Comparison of ENCODE assay signal across 1 cellular context in genomic region chr18:34976899-34977786, GRCh38.
TF ChIP-seq lines count a peak whose summit lies in the region.

No MANE protein-coding gene starts in this region.

TF ChIP-seq in HepG2, 621 proteins besides CTCF, POLR2A, EP300 and RAD21 (continued from another document and continues in another):
- TF ChIP-seq MNT (IDR thresholded peaks at IDR 0.05) (0 out of 2 replicates have a peak, but pooled peaks have one; percentile 17), ELF3 (CRISPR knock-in tag; IDR thresholded peaks at IDR 0.05) (peak; percentile 8), ZNF747 (CRISPR knock-in tag; IDR thresholded peaks at IDR 0.05; ENCODE audit: borderline replicate concordance) (peak; percentile 25; the same call in 1 of the 2 replicates), TAF15 (IDR thresholded peaks at IDR 0.05; ENCODE audit: low read depth, low read length, poor library complexity, severe bottlenecking) (peak; percentile 92), ZMYM3 (CRISPR knock-in tag; IDR thresholded peaks at IDR 0.05) (0 out of 2 replicates have a peak, but pooled peaks have one; percentile 7), TAF1 (CRISPR knock-in tag; IDR thresholded peaks at IDR 0.05) (peak; percentile 61), PHF8 (CRISPR knock-in tag; IDR thresholded peaks at IDR 0.05) (peak; percentile 66), CBX2 (IDR thresholded peaks at IDR 0.05; ENCODE audit: low read depth, low read length) (no peak), CBX2 (CRISPR knock-in tag; IDR thresholded peaks at IDR 0.05; ENCODE audit: low read depth) (0 out of 2 replicates have a peak, but pooled peaks have one; percentile 52), RBFOX2 (IDR thresholded peaks at IDR 0.05; ENCODE audit: low read depth, low read length) (peak; percentile 89), XBP1 (CRISPR knock-in tag; IDR thresholded peaks at IDR 0.05) (no peak), ZNF737 (CRISPR knock-in tag; IDR thresholded peaks at IDR 0.05; ENCODE audit: borderline replicate concordance) (0 out of 2 replicates have a peak, but pooled peaks have one; percentile 64), YY1 (IDR thresholded peaks at IDR 0.05; ENCODE audit: insufficient read depth, insufficient replicate concordance, low read depth, low read length) (peak; percentile 3), ZNF879 (CRISPR knock-in tag; IDR thresholded peaks at IDR 0.05) (peak; percentile 71), ZNF253 (CRISPR knock-in tag; IDR thresholded peaks at IDR 0.05; ENCODE audit: borderline replicate concordance) (no peak), ZSCAN31 (CRISPR knock-in tag; IDR thresholded peaks at IDR 0.05; ENCODE audit: low read depth) (peak; percentile 65), ELF1 (CRISPR knock-in tag; IDR thresholded peaks at IDR 0.05) (0 out of 2 replicates have a peak, but pooled peaks have one; percentile 28), SOX13 (IDR thresholded peaks at IDR 0.05) (no peak), SOX13 (CRISPR knock-in tag; conservative IDR thresholded peaks at IDR 0.05 in 1 of 2, IDR thresholded peaks at IDR 0.05 in 1 of 2) (peak in 1 of 2 experiments; percentile 63; a peak in 2 of 4 replicates), DPF2 (CRISPR knock-in tag; IDR thresholded peaks at IDR 0.05; ENCODE audit: borderline replicate concordance, low read depth) (no peak), HOXA9 (CRISPR knock-in tag; IDR thresholded peaks at IDR 0.05; ENCODE audit: borderline replicate concordance) (no peak), MTA1 (CRISPR knock-in tag; IDR thresholded peaks at IDR 0.05; ENCODE audit: borderline replicate concordance) (peak; percentile 93; the same call in 1 of the 2 replicates), ZNF337 (CRISPR knock-in tag; IDR thresholded peaks at IDR 0.05; ENCODE audit: borderline replicate concordance, low read depth) (0 out of 2 replicates have a peak, but pooled peaks have one; percentile 4), RBM39 (IDR thresholded peaks at IDR 0.05; ENCODE audit: low read depth, low read length, poor library complexity, severe bottlenecking) (peak; percentile 60), ZNF414 (CRISPR knock-in tag; IDR thresholded peaks at IDR 0.05) (no peak; the same call in 1 of the 2 replicates), ZNF260 (CRISPR knock-in tag; IDR thresholded peaks at IDR 0.05; ENCODE audit: borderline replicate concordance, low read depth) (no peak), ARID4A (CRISPR knock-in tag; IDR thresholded peaks at IDR 0.05; ENCODE audit: borderline replicate concordance) (peak; percentile 78), ZBTB38 (CRISPR knock-in tag; IDR thresholded peaks at IDR 0.05) (peak; percentile 37; the same call in 1 of the 2 replicates), NBN (conservative IDR thresholded peaks at IDR 0.05) (no peak), KDM5B (CRISPR knock-in tag; IDR thresholded peaks at IDR 0.05; ENCODE audit: borderline replicate concordance) (peak; percentile 60; the same call in 1 of the 2 replicates), FOXK1 (CRISPR knock-in tag; IDR thresholded peaks at IDR 0.05; ENCODE audit: borderline replicate concordance, low read depth) (peak; percentile 42; the same call in 1 of the 2 replicates), SRY (CRISPR knock-in tag; IDR thresholded peaks at IDR 0.05) (0 out of 2 replicates have a peak, but pooled peaks have one; percentile 19), POLR2G (IDR thresholded peaks at IDR 0.05; ENCODE audit: low read depth, low read length) (peak; percentile 72), ZNF784 (CRISPR knock-in tag; IDR thresholded peaks at IDR 0.05; ENCODE audit: borderline replicate concordance) (no peak), ZFP90 (CRISPR knock-in tag; IDR thresholded peaks at IDR 0.05; ENCODE audit: borderline replicate concordance) (peak; percentile 57; the same call in 1 of the 2 replicates), ZMYM2 (CRISPR knock-in tag; IDR thresholded peaks at IDR 0.05) (peak; percentile 62; the same call in 1 of the 2 replicates), TBX2 (CRISPR knock-in tag; IDR thresholded peaks at IDR 0.05; ENCODE audit: borderline replicate concordance) (peak; percentile 77), ZNF317 (CRISPR knock-in tag; IDR thresholded peaks at IDR 0.05) (no peak), ZNF512 (CRISPR knock-in tag; IDR thresholded peaks at IDR 0.05) (no peak), RXRB (CRISPR knock-in tag; IDR thresholded peaks at IDR 0.05; ENCODE audit: borderline replicate concordance) (peak; percentile 25; the same call in 1 of the 2 replicates), GABPB1 (CRISPR knock-in tag; IDR thresholded peaks at IDR 0.05) (peak; percentile 68; the same call in 1 of the 2 replicates)
- TF ChIP-seq, protein P1, sequence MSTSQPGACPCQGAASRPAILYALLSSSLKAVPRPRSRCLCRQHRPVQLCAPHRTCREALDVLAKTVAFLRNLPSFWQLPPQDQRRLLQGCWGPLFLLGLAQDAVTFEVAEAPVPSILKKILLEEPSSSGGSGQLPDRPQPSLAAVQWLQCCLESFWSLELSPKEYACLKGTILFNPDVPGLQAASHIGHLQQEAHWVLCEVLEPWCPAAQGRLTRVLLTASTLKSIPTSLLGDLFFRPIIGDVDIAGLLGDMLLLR (CRISPR knock-in tag; IDR thresholded peaks at IDR 0.05): 0 out of 2 replicates have a peak, but pooled peaks have one; percentile 26
- TF ChIP-seq, protein P2, sequence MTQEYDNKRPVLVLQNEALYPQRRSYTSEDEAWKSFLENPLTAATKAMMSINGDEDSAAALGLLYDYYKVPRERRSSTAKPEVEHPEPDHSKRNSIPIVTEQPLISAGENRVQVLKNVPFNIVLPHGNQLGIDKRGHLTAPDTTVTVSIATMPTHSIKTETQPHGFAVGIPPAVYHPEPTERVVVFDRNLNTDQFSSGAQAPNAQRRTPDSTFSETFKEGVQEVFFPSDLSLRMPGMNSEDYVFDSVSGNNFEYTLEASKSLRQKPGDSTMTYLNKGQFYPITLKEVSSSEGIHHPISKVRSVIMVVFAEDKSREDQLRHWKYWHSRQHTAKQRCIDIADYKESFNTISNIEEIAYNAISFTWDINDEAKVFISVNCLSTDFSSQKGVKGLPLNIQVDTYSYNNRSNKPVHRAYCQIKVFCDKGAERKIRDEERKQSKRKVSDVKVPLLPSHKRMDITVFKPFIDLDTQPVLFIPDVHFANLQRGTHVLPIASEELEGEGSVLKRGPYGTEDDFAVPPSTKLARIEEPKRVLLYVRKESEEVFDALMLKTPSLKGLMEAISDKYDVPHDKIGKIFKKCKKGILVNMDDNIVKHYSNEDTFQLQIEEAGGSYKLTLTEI (CRISPR knock-in tag; conservative IDR thresholded peaks at IDR 0.05): no peak
- TF ChIP-seq, protein P3, sequence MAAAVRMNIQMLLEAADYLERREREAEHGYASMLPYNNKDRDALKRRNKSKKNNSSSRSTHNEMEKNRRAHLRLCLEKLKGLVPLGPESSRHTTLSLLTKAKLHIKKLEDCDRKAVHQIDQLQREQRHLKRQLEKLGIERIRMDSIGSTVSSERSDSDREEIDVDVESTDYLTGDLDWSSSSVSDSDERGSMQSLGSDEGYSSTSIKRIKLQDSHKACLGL (CRISPR knock-in tag; IDR thresholded peaks at IDR 0.05): peak; percentile 72
- TF ChIP-seq, protein P4, sequence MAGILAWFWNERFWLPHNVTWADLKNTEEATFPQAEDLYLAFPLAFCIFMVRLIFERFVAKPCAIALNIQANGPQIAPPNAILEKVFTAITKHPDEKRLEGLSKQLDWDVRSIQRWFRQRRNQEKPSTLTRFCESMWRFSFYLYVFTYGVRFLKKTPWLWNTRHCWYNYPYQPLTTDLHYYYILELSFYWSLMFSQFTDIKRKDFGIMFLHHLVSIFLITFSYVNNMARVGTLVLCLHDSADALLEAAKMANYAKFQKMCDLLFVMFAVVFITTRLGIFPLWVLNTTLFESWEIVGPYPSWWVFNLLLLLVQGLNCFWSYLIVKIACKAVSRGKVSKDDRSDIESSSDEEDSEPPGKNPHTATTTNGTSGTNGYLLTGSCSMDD (CRISPR knock-in tag; IDR thresholded peaks at IDR 0.05): no peak
- TF ChIP-seq, protein P5, sequence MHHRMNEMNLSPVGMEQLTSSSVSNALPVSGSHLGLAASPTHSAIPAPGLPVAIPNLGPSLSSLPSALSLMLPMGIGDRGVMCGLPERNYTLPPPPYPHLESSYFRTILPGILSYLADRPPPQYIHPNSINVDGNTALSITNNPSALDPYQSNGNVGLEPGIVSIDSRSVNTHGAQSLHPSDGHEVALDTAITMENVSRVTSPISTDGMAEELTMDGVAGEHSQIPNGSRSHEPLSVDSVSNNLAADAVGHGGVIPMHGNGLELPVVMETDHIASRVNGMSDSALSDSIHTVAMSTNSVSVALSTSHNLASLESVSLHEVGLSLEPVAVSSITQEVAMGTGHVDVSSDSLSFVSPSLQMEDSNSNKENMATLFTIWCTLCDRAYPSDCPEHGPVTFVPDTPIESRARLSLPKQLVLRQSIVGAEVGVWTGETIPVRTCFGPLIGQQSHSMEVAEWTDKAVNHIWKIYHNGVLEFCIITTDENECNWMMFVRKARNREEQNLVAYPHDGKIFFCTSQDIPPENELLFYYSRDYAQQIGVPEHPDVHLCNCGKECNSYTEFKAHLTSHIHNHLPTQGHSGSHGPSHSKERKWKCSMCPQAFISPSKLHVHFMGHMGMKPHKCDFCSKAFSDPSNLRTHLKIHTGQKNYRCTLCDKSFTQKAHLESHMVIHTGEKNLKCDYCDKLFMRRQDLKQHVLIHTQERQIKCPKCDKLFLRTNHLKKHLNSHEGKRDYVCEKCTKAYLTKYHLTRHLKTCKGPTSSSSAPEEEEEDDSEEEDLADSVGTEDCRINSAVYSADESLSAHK (CRISPR knock-in tag; IDR thresholded peaks at IDR 0.05; ENCODE audit: borderline replicate concordance): no peak
- TF ChIP-seq, protein P6, sequence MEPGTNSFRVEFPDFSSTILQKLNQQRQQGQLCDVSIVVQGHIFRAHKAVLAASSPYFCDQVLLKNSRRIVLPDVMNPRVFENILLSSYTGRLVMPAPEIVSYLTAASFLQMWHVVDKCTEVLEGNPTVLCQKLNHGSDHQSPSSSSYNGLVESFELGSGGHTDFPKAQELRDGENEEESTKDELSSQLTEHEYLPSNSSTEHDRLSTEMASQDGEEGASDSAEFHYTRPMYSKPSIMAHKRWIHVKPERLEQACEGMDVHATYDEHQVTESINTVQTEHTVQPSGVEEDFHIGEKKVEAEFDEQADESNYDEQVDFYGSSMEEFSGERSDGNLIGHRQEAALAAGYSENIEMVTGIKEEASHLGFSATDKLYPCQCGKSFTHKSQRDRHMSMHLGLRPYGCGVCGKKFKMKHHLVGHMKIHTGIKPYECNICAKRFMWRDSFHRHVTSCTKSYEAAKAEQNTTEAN (CRISPR knock-in tag; conservative IDR thresholded peaks at IDR 0.05): no peak
